ENCODE assay signal across 8 cellular contexts in genomic region chr6:167827062-167827587, GRCh38. TPM values are rescaled to one million over a fixed set of nuclear protein-coding genes. Genes with fewer than 3 reads are reported as not detected.
A peak's percentile ranks its signal among the peaks of the same experiment; 100 is the strongest.
DNase-seq lines count a peak whose midpoint lies in the region; ATAC-seq and TF ChIP-seq lines count a peak whose summit lies in the region.

No MANE protein-coding gene starts in this region.

- DNase-seq in left ventricle myocardium inferior (peak; percentile 42), spleen (peak; percentile 88), NCI-H1930 (lab: John Stamatoyannopoulos, UW) (no peak), NCI-H2081 (lab: John Stamatoyannopoulos, UW) (no peak)

- H3K27me3 ChIP-seq in left ventricle myocardium inferior (ENCODE audit: low read depth) (no peaks in the 10 kb centered on the region), spleen (replicated peaks in 1 of 7) (peaks cover 0 to 61% (median 5%) of the 10 kb centered on the region in 7 donors)

- no peak for TF ChIP-seq CTCF in WI38 (IDR thresholded peaks at IDR 0.05; ENCODE audit: low read depth, low read length)
- no peak for TF ChIP-seq CTCF in left ventricle myocardium inferior (IDR thresholded peaks at IDR 0.05; ENCODE audit: borderline replicate concordance)
- TF ChIP-seq CTCF in spleen (IDR thresholded peaks at IDR 0.05 in 8 of 11, conservative IDR thresholded peaks at IDR 0.05 in 3 of 11): no peak

- H3K27ac ChIP-seq in left ventricle myocardium inferior (replicated peaks) (peak overlapping the region; percentile 77), spleen (peak overlapping the region in 6 of 8 donors; percentile 47 to 89 (median 78))

- 0 to 5% (median 1%) methylated on average over 4 to 75 of the region's 77 CpGs for WGBS in spleen, 5 donors

- H3K4me1 ChIP-seq in ES-I3 (ENCODE audit: insufficient read depth, low read length) (peaks cover 6% of the 10 kb centered on the region; the same call in 1 of the 2 replicates), left ventricle myocardium inferior (peaks cover 65% of the 10 kb centered on the region), spleen (peaks cover 0 to 60% (median 43%) of the 10 kb centered on the region in 6 donors)

- intact Hi-C loops in left ventricle myocardium inferior (cut with micrococcal nuclease) (no loop called here), spleen (cut with DNase I; ENCODE audit: low total_unique reads) (no loop called here)

- peak overlapping the region; percentile 68 for H3K4me3 ChIP-seq in WI38 (ENCODE audit: low read depth, low read length)
- peak overlapping the region; percentile 87 for H3K4me3 ChIP-seq in left ventricle myocardium inferior
- peak overlapping the region in 7 of 8 donors; percentile 60 to 91 (median 67) for H3K4me3 ChIP-seq in spleen

- H3K9ac ChIP-seq in ES-I3 (ENCODE audit: low read depth, low read length): peak overlapping the region; percentile 94

- no peak for TF ChIP-seq POLR2A in spleen (IDR thresholded peaks at IDR 0.05)

- ATAC-seq in GM19397 (IDR thresholded peaks at IDR 0.05; ENCODE audit: unreplicated experiment) (peak; percentile 40), HG03196 (IDR thresholded peaks at IDR 0.05; ENCODE audit: unreplicated experiment) (peak; percentile 28)

- H3K36me3 ChIP-seq in ES-I3 (ENCODE audit: insufficient read depth, low read length) (no peaks in the 10 kb centered on the region), left ventricle myocardium inferior (no peaks in the 10 kb centered on the region), spleen (no peaks in the 10 kb centered on the region)

- H3K9me3 ChIP-seq in ES-I3 (ENCODE audit: control insufficient read depth, insufficient read depth, low read length) (no peaks in the 10 kb centered on the region), left ventricle myocardium inferior (replicated peaks) (no peaks in the 10 kb centered on the region), spleen (no peaks in the 10 kb centered on the region)

RNA-seq across cellular contexts. Expression of gene AFDN, which starts 0.4 kb away (rescaled TPM):
- 54.9 TPM for total RNA-seq in left ventricle myocardium inferior
- total RNA-seq in spleen: 100 to 1,000 TPM in 5 of 7 donors, 10 to 100 TPM in 2; 71.3 to 148 (median 133) TPM
- polyA plus RNA-seq in spleen: 10 to 100 TPM in 2 of 3 donors, 1 to 10 TPM in 1; 7.4 to 24.1 (median 12.1) TPM

Comparison
In these comparisons a context has a peak if more than half of its experiments do, and no peak if none do; other contexts are left out.
1. DNase-seq: peak in left ventricle myocardium inferior (single experiment) and spleen (single experiment); none in NCI-H1930 (0 of 2) and NCI-H2081 (0 of 2).
2. Peak in every context shown above with its lines, with median percentiles within 50 percentile points of each other: H3K4me3 ChIP-seq.